In the genomic region with DNA sequence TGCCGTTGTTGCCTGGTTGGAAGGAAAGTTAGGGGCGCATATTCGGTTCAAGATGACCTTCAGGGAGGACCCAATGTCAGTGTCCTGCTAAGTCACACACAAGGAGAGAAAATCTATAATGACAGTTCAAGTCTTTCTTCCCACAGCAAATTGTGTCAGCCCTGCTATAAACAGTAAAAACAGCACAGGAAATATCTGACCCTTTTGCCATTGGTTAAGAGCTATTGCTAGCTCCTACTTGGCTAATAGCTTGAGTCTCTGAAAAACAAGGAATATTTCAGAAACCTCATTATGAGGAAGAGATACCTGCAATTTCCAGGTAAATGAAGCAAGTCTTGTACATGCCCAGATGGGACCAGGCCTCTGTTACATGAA, we compare ENCODE assay signal across 16 cellular contexts.
DNase-seq lines count a peak whose midpoint lies in the region; ATAC-seq and TF ChIP-seq lines count a peak whose summit lies in the region.
"Had no signal": no experiment of that assay in that cellular context is flagged by ENCODE, and none has a peak within 500 bp of the region (broad histone marks: within the 10 kb centered on the region; RNA-seq: fewer than 3 reads in every experiment).

No MANE protein-coding gene starts in this region.

- no peak overlapping the region for H2BK12ac ChIP-seq in neuronal stem cell (ENCODE audit: low read length)

- no peak overlapping the region for H3K4me2 ChIP-seq in PC-3 (ENCODE audit: low read length)
- H3K4me2 ChIP-seq in fibroblast of lung (ENCODE audit: extremely low read depth, insufficient read depth, low read length) = no peak overlapping the region
- H3K4me2 ChIP-seq in neuronal stem cell (ENCODE audit: insufficient read depth, low read length, poor library complexity, severe bottlenecking) = no peak overlapping the region

- POLR2A ChIA-PET in PC-3 (lab: Charles Lee; ENCODE audit: unreplicated experiment) = no interaction called here

- H2AFZ ChIP-seq in ACC112 (ENCODE audit: low read length, unreplicated experiment) (peak overlapping the region; percentile 14), PC-3 (ENCODE audit: low read length) (peak overlapping the region; percentile 57; the same call in 1 of the 2 replicates), fibroblast of lung (ENCODE audit: low read length) (no peak overlapping the region), neuronal stem cell (ENCODE audit: low read length) (peak overlapping the region; percentile 55)

- no peak overlapping the region for H3K14ac ChIP-seq in neuronal stem cell (ENCODE audit: low read length)

- H3K9me3 ChIP-seq in PC-3 (ENCODE audit: low read length) (no peaks in the 10 kb centered on the region), fibroblast of lung (ENCODE audit: control insufficient read depth, insufficient read depth, low read depth, low read length) (no peaks in the 10 kb centered on the region), neuronal stem cell (replicated peaks in 1 of 2; ENCODE audit: control insufficient read depth in 2 of 2, insufficient read depth in 1 of 2, low read depth in 1 of 2, low read length in 2 of 2) (peaks cover 0 to 4% of the 10 kb centered on the region in 2 donors)
- H3K9me3 ChIP-seq: adrenal gland had no signal

- H3K9me2 ChIP-seq in PC-3 (replicated peaks; ENCODE audit: low read length) = no peaks in the 10 kb centered on the region

- no peak overlapping the region for H3K4ac ChIP-seq in neuronal stem cell (ENCODE audit: low read length)

- no peak for DNase-seq in PC-3
- DNase-seq in fibroblast of lung (ENCODE audit: low read depth in 2 of 2) = no peak
- no peak for DNase-seq in neuronal stem cell (ENCODE audit: low spot score)
- no peak for DNase-seq in AG08395 (ENCODE audit: low spot score)
- DNase-seq in GM19240 (ENCODE audit: insufficient read length, low spot score) = no peak
- DNase-seq: activated CD4-positive, CD25-positive, alpha-beta regulatory T cell treated with anti-CD3 and anti-CD28 coated beads, Interleukin-2, amount 50 U/mL, for 72 hours; adrenal gland; CD8-positive, alpha-beta memory T cell; cerebellar nuclear complex; effector memory CD4-positive, alpha-beta T cell; naive B cell; NCI-H187 treated with DMSO at 0.1 percent for 48 hours; NCI-H510A had no signal

- no peaks in the 10 kb centered on the region for H3K27me3 ChIP-seq in ACC112 (ENCODE audit: insufficient read depth, low read length)
- H3K27me3 ChIP-seq in PC-3 (ENCODE audit: low read length) = no peaks in the 10 kb centered on the region
- H3K27me3 ChIP-seq in fibroblast of lung (ENCODE audit: control insufficient read depth, insufficient read depth, low read length) = no peaks in the 10 kb centered on the region
- no peaks in the 10 kb centered on the region for H3K27me3 ChIP-seq in neuronal stem cell (ENCODE audit: control insufficient read depth in 3 of 3, insufficient read depth in 3 of 3, low read depth in 1 of 3, low read length in 3 of 3)
- H3K27me3 ChIP-seq: adrenal gland had no signal

- H3K23ac ChIP-seq in neuronal stem cell (ENCODE audit: low read depth, low read length, poor library complexity) = no peak overlapping the region

- no peaks in the 10 kb centered on the region for H3F3A ChIP-seq in PC-3 (ENCODE audit: low read length, unreplicated experiment)

- intact Hi-C loops in PC-3 (cut with micrococcal nuclease) = no loop called here

- no CpG with 5 or more reads among the region's 3 CpGs for WGBS in neuronal stem cell (ENCODE audit: extremely low coverage in 2 of 2, insufficient read length in 2 of 2, insufficient replicate concordance in 1 of 2), 2 donors

- 0 out of 2 replicates have a peak overlapping the region, but pooled peaks have one; percentile 0 for H3K4me3 ChIP-seq in ACC112 (ENCODE audit: low read depth, low read length)
- no peak overlapping the region for H3K4me3 ChIP-seq in PC-3 (ENCODE audit: low read length)
- no peak overlapping the region for H3K4me3 ChIP-seq in fibroblast of lung (replicated peaks in 1 of 4; ENCODE audit: control extremely low read depth in 1 of 4, insufficient read depth in 1 of 4, low read depth in 3 of 4, low read length in 4 of 4)
- H3K4me3 ChIP-seq in neuronal stem cell (ENCODE audit: low read length in 2 of 2) = no peak overlapping the region
- H3K4me3 ChIP-seq: adrenal gland had no signal

- H2BK5ac ChIP-seq in neuronal stem cell (ENCODE audit: low read length) = no peak overlapping the region

- H3K27ac ChIP-seq in ACC112 (ENCODE audit: low read depth, low read length) (peak overlapping the region; percentile 63), PC-3 (ENCODE audit: low read length) (no peak overlapping the region), fibroblast of lung (ENCODE audit: insufficient read depth, low read length) (peak overlapping the region; percentile 26), neuronal stem cell (replicated peaks; ENCODE audit: low read length) (no peak overlapping the region)

- H3K36me3 ChIP-seq in ACC112 (ENCODE audit: insufficient read depth, low read length) (no peaks in the 10 kb centered on the region), PC-3 (ENCODE audit: low read depth, low read length) (no peaks in the 10 kb centered on the region), fibroblast of lung (ENCODE audit: control insufficient read depth, insufficient read depth, low read length) (no peaks in the 10 kb centered on the region), neuronal stem cell (replicated peaks in 1 of 2; ENCODE audit: control insufficient read depth in 2 of 2, insufficient read depth in 2 of 2, low read length in 2 of 2) (no peaks in the 10 kb centered on the region)
- H3K36me3 ChIP-seq: adrenal gland had no signal

- no peak overlapping the region for H4K91ac ChIP-seq in neuronal stem cell (ENCODE audit: low read depth, low read length, poor library complexity)

- no peak overlapping the region for H3K9ac ChIP-seq in PC-3 (ENCODE audit: low read length)
- no peak overlapping the region for H3K9ac ChIP-seq in fibroblast of lung (ENCODE audit: insufficient read depth, low read length)
- no peak overlapping the region for H3K9ac ChIP-seq in neuronal stem cell (ENCODE audit: low read depth, low read length, poor library complexity)

- H4K20me1 ChIP-seq in PC-3 (ENCODE audit: low read length) (no peaks in the 10 kb centered on the region), fibroblast of lung (ENCODE audit: control insufficient read depth, extremely low read depth, insufficient read depth, low read length) (no peaks in the 10 kb centered on the region)

- no peak overlapping the region for H2BK15ac ChIP-seq in neuronal stem cell (ENCODE audit: low read length)

- H2AK5ac ChIP-seq in neuronal stem cell (ENCODE audit: low read depth, low read length) = no peak overlapping the region

- ATAC-seq in PC-3 = no peak; the same call in 1 of the 2 replicates
- no peak for ATAC-seq in GM19455 (IDR thresholded peaks at IDR 0.05; ENCODE audit: unreplicated experiment)
- ATAC-seq in HG03095 (IDR thresholded peaks at IDR 0.05; ENCODE audit: unreplicated experiment) = no peak

- no peak for TF ChIP-seq CTCF in PC-3 (conservative IDR thresholded peaks at IDR 0.05; ENCODE audit: low read depth, low read length)
- no peak for TF ChIP-seq CTCF in fibroblast of lung (conservative IDR thresholded peaks at IDR 0.05 in 1 of 2, IDR thresholded peaks at IDR 0.05 in 1 of 2; ENCODE audit: low read depth in 1 of 2, low read length in 2 of 2)

- no peak overlapping the region for H2BK120ac ChIP-seq in neuronal stem cell (ENCODE audit: low read depth, low read length)

- BruUV-seq in PC-3 (replicated peaks; lab: Mats Ljungman, UMichigan) = no TSS peak

- no peak overlapping the region for H3K18ac ChIP-seq in neuronal stem cell (ENCODE audit: low read length)

- H3K79me1 ChIP-seq in neuronal stem cell (ENCODE audit: low read depth, low read length) = no peaks in the 10 kb centered on the region

- CTCF ChIA-PET in PC-3 (lab: Charles Lee) = interaction anchor here (0.5 kb wide), 1 partner anchor 382 kb away, joined by 3 read pairs; no protein-coding TSS in a partner anchor

- H3K4me1 ChIP-seq in ACC112 (ENCODE audit: control insufficient read depth, insufficient read depth, low read length, unreplicated experiment) (peaks cover 11% of the 10 kb centered on the region), PC-3 (ENCODE audit: insufficient read depth, low read length) (peaks cover 5% of the 10 kb centered on the region; the same call in 1 of the 2 replicates), fibroblast of lung (ENCODE audit: control insufficient read depth, extremely low read depth, insufficient read depth, low read length) (peaks cover 6% of the 10 kb centered on the region), neuronal stem cell (ENCODE audit: control insufficient read depth in 2 of 2, insufficient read depth in 1 of 2, low read depth in 1 of 2, low read length in 2 of 2) (peaks cover 0 to 10% of the 10 kb centered on the region in 2 donors)
- H3K4me1 ChIP-seq: adrenal gland had no signal

- H4K8ac ChIP-seq in neuronal stem cell (ENCODE audit: low read depth, low read length) = no peak overlapping the region

- H3K79me2 ChIP-seq in ACC112 (ENCODE audit: control insufficient read depth, insufficient read depth, low read length, unreplicated experiment) (no peaks in the 10 kb centered on the region), PC-3 (ENCODE audit: low read length) (no peaks in the 10 kb centered on the region), fibroblast of lung (ENCODE audit: control insufficient read depth, insufficient read depth, low read length) (no peaks in the 10 kb centered on the region)

Comparison
In these comparisons a context has a peak if more than half of its experiments do, and no peak if none do; other contexts are left out.
1. H3K27ac ChIP-seq: peak in ACC112 (single experiment) and fibroblast of lung (single experiment); none in PC-3 (single experiment) and neuronal stem cell (single experiment).